Comparison of ENCODE assay signal across 8 cellular contexts in the genomic region with DNA sequence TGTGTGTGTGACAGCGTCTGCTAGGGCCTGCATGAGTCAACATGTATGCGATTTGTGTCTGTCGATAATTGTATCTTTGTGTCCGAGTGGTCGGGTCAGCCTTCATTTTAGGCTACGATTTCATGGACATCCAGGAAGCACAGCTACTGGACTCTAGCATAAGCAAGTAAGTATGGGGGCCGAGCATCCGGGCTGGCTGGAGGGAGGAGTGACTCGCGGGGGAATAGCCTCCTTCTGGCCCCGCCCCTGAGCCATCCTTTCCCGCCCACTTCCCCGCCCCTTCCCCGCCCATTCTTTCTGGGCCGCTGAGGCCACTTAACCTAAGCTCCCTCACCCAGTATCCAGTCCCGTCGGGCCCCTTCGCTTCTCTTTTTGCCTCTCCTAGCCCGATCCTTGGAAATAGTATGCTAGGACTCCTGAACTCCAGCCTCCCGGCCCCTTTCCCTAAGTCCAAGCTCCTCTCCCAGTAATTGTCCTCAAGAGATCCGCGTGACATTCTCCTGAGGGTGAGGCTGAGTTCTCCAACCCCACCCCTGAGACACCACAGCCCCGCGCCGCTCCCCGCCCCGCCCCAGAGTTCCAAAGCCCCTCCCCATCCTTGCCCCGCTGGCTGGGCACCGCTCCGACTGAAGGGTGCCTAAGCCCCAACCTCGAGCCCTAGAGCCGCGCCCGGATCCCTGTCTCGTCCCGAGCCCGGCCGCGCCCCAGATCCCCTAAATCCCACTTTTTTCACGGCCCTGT. TPM values are rescaled to one million over a fixed set of nuclear protein-coding genes. Genes with fewer than 3 reads are reported as not detected.
DNase-seq lines count a peak whose midpoint lies in the region; ATAC-seq and TF ChIP-seq lines count a peak whose summit lies in the region.

No MANE protein-coding gene starts in this region.

- H3K9me2 ChIP-seq in DOHH2 (replicated peaks; ENCODE audit: control insufficient read depth, low read length), result no peaks in the 10 kb centered on the region

- peak; percentile 31 for ATAC-seq in HG02798 (IDR thresholded peaks at IDR 0.05; ENCODE audit: poor library complexity, unreplicated experiment)
- no peak for ATAC-seq in HG03139 (IDR thresholded peaks at IDR 0.05; ENCODE audit: unreplicated experiment)

- H3K4me3 Mint-ChIP-seq in chondrocyte (ENCODE audit: unreplicated experiment), result peak overlapping the region; percentile 91

- peak overlapping the region; percentile 99 for H3K27ac Mint-ChIP-seq in chondrocyte (ENCODE audit: unreplicated experiment)

- no peaks in the 10 kb centered on the region for H3K9me3 Mint-ChIP-seq in chondrocyte (ENCODE audit: low read depth)

- peaks cover 45% of the 10 kb centered on the region for H3K4me1 ChIP-seq in DOHH2 (ENCODE audit: control insufficient read depth, low read length)

- no peaks in the 10 kb centered on the region for H3K27me3 Mint-ChIP-seq in chondrocyte (ENCODE audit: low read depth)

- H4K20me1 ChIP-seq in DOHH2 (ENCODE audit: control insufficient read depth, insufficient read depth, low read depth, low read length), result no peaks in the 10 kb centered on the region

- H3K4me2 ChIP-seq in DOHH2 (ENCODE audit: low read length), result peak overlapping the region; percentile 99

- H3K36me3 Mint-ChIP-seq in chondrocyte (ENCODE audit: low read depth), result peaks cover 22% of the 10 kb centered on the region

- peaks cover 3% of the 10 kb centered on the region; the same call in 1 of the 2 replicates for H3F3A ChIP-seq in DOHH2 (ENCODE audit: control insufficient read depth, insufficient read depth)

- H3K4me1 Mint-ChIP-seq in chondrocyte (ENCODE audit: low read depth), result peaks cover 24% of the 10 kb centered on the region

- DNase-seq in NCI-H446 treated with DMSO at 0.1 percent for 48 hours (lab: John Stamatoyannopoulos, UW) (peak; percentile 89), chondrocyte (ENCODE audit: low spot score) (peak; percentile 94)
- DNase-seq in activated CD4-positive, alpha-beta T cell treated with anti-CD3 and anti-CD28 coated beads for 24 hours (ENCODE audit: low read depth in 2 of 2), result peak; percentile 69 to 78
- DNase-seq in stimulated activated CD4-positive, alpha-beta T cell treated with anti-CD3 and anti-CD28 coated beads, Interleukin-15, amount 100 ng/mL, for 24 hours, result peak; percentile 84

- TF ChIP-seq CTCF in DOHH2 (IDR thresholded peaks at IDR 0.05; ENCODE audit: low read depth, low read length, poor library complexity, severe bottlenecking) (no peak), chondrocyte (IDR thresholded peaks at IDR 0.05) (no peak)

- peak overlapping the region; percentile 83 for H3K4me3 ChIP-seq in DOHH2 (ENCODE audit: low read length)

- no peaks in the 10 kb centered on the region for H3K9me3 ChIP-seq in DOHH2 (ENCODE audit: control insufficient read depth, insufficient read depth, low read length)

- H3K36me3 ChIP-seq in DOHH2 (ENCODE audit: control insufficient read depth, low read length), result no peaks in the 10 kb centered on the region

- H3K27me3 ChIP-seq in DOHH2 (ENCODE audit: control insufficient read depth, low read length), result peaks cover 20% of the 10 kb centered on the region
- no peaks in the 10 kb centered on the region for H3K27me3 ChIP-seq in layer of hippocampus (ENCODE audit: control insufficient read depth, insufficient read depth, low read length)

- H3K79me2 ChIP-seq in DOHH2 (ENCODE audit: control insufficient read depth, low read length), result no peaks in the 10 kb centered on the region

- peak overlapping the region; percentile 9; the same call in 1 of the 2 replicates for H3K27ac ChIP-seq in DOHH2 (ENCODE audit: low read depth, low read length)
- peak overlapping the region; percentile 83 for H3K27ac ChIP-seq in layer of hippocampus (ENCODE audit: low read depth, low read length)

RNA-seq across cellular contexts. Expression of a gene that starts 1.2 kb away (rescaled TPM):
- total RNA-seq in chondrocyte, result 42.0 to 54.0 TPM (median 50.3 TPM) in 3 replicates

RNA-seq across cellular contexts. Expression of a gene that starts 9.1 kb away (rescaled TPM):
- total RNA-seq in chondrocyte, result not detected in 3 replicates

RNA-seq across cellular contexts. Expression of a gene that starts 17.6 kb away (rescaled TPM):
- not detected in 3 replicates for total RNA-seq in chondrocyte

RNA-seq across cellular contexts. Expression of a gene that starts 23.7 kb away (rescaled TPM):
- 0.82 to 1.2 TPM (median 0.85 TPM) in 3 replicates for total RNA-seq in chondrocyte

RNA-seq across cellular contexts. Expression of a gene that starts 26.9 kb away (rescaled TPM):
- 0.26 to 0.56 TPM (median 0.32 TPM) in 3 replicates for total RNA-seq in chondrocyte
